In the genomic region with DNA sequence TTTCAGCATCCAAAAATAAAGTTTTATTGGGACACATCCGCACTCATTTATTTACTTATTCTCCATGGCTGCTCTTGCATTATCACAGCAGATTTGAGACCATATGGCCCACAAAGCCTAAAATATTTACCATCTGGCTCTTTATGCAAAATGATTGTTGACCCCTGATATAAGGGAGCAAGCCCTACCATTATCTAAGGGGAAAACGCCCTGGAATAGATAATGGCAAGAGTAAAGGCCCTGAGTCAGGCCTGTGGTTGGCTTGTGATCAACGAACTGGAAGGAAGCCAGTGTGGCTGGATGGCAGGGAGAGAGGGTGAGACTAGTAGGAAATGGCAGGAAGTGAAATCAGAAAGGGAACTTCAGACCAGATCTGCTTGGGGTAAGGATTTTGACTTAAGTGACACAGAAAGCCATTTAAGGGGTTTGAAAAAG, we compare ENCODE assay signal across 11 cellular contexts. TPM values are rescaled to one million over a fixed set of nuclear protein-coding genes. Genes with fewer than 3 reads are reported as not detected.
A peak's percentile ranks its signal among the peaks of the same experiment; 100 is the strongest.
DNase-seq lines count a peak whose midpoint lies in the region; ATAC-seq, FAIRE-seq and TF ChIP-seq lines count a peak whose summit lies in the region.
"Had no signal": no experiment of that assay in that cellular context is flagged by ENCODE, and none has a peak within 500 bp of the region (broad histone marks: within the 10 kb centered on the region; RNA-seq: fewer than 3 reads in every experiment).

No MANE protein-coding gene starts in this region.

- DNase-seq in NCI-H2029 (lab: John Stamatoyannopoulos, UW) (peak; percentile 10), NCI-H2029 treated with DMSO at 0.1 percent for 48 hours (lab: John Stamatoyannopoulos, UW) (no peak), RCC 7860 (ENCODE audit: low spot score) (peak; percentile 71), foreskin melanocyte (peak; percentile 56), tibial nerve (ENCODE audit: low spot score in 2 of 2) (peak; percentile 30 to 58), HAP-1 (ENCODE audit: low spot score in 2 of 2) (no peak), DMS79 treated with DMSO at 0.1 percent for 48 hours (lab: John Stamatoyannopoulos, UW) (no peak)
- DNase-seq: activated effector memory CD4-positive, alpha-beta T cell treated with anti-CD3 and anti-CD28 coated beads, Interleukin-2, amount 50 U/mL, for 16 hours had no signal

- no peak for TF ChIP-seq POLR2A in tibial nerve (IDR thresholded peaks at IDR 0.05)

- peak; percentile 89 for FAIRE-seq in RCC 7860 (lab: Jason Lieb, UNC)
- FAIRE-seq: A549 had no signal

- ATAC-seq in HG02763 (IDR thresholded peaks at IDR 0.05; ENCODE audit: unreplicated experiment) = no peak
- ATAC-seq: A549; natural killer cell treated with Interleukin-12 subunit alpha and Interleukin-12 subunit beta and Interleukin-15 and Interleukin-18, amount 100 ng/mL, for 72 hours had no signal

- no peaks in the 10 kb centered on the region for H3K9me3 ChIP-seq in tibial nerve
- no peaks in the 10 kb centered on the region for H3K9me3 ChIP-seq in HAP-1
- H3K9me3 ChIP-seq: A549 had no signal

- TF ChIP-seq CTCF in tibial nerve (IDR thresholded peaks at IDR 0.05) = no peak

- peak in 1 of 2 donors; percentile 51 for TF ChIP-seq EP300 in tibial nerve (IDR thresholded peaks at IDR 0.05)

- H3K4me1 ChIP-seq in tibial nerve (no peaks in the 10 kb centered on the region), HAP-1 (no peaks in the 10 kb centered on the region)
- H3K4me1 ChIP-seq: A549 had no signal

- H3K27me3 ChIP-seq in tibial nerve = no peaks in the 10 kb centered on the region
- H3K27me3 ChIP-seq in HAP-1 (ENCODE audit: low read depth) = peaks cover 12% of the 10 kb centered on the region

- WGBS in tibial nerve, 2 donors = 57 to 59% methylated on average over 3 of the region's 3 CpGs

- H3K27ac ChIP-seq in tibial nerve = no peak overlapping the region
- H3K27ac ChIP-seq: A549 had no signal

- H3K36me3 ChIP-seq in tibial nerve (no peaks in the 10 kb centered on the region), HAP-1 (replicated peaks) (no peaks in the 10 kb centered on the region)

- H3K4me3 ChIP-seq in tibial nerve (no peak overlapping the region), HAP-1 (no peak overlapping the region)
- H3K4me3 ChIP-seq: A549 had no signal

- in situ Hi-C loops in HAP-1 (cut with MboI; ENCODE audit: low sequenced_read_pairs) = loop anchor here (25.0 kb wide), 1 partner anchor 265 kb away; no protein-coding TSS in a partner anchor

RNA-seq across cellular contexts. Expression of gene DMXL2, which starts 24.6 kb away (rescaled TPM):
- 10 to 100 TPM; 43.7 to 49.6 (median 47.0) TPM for total RNA-seq in tibial nerve

RNA-seq across cellular contexts. Expression of gene SCG3, which starts 34.2 kb away (rescaled TPM):
- not detected for total RNA-seq in tibial nerve
- total RNA-seq: natural killer cell treated with Interleukin-12 subunit alpha and Interleukin-12 subunit beta and Interleukin-15 and Interleukin-18, amount 100 ng/mL, for 72 hours had no signal

Comparison
In these comparisons a context has a peak if more than half of its experiments do, and no peak if none do; other contexts are left out.
1. DNase-seq: peak in NCI-H2029 (single experiment), RCC 7860 (single experiment), foreskin melanocyte (single experiment) and tibial nerve (2 of 2); none in NCI-H2029 treated with DMSO at 0.1 percent for 48 hours (single experiment), HAP-1 (0 of 2) and DMS79 treated with DMSO at 0.1 percent for 48 hours (single experiment).